ENCODE assay signal across 11 cellular contexts in genomic region chr1:201016943-201017827, GRCh38. TPM values are rescaled to one million over a fixed set of nuclear protein-coding genes. Genes with fewer than 3 reads are reported as not detected.
DNase-seq lines count a peak whose midpoint lies in the region; ATAC-seq and TF ChIP-seq lines count a peak whose summit lies in the region.
"Had no signal": no experiment of that assay in that cellular context is flagged by ENCODE, and none has a peak within 500 bp of the region (broad histone marks: within the 10 kb centered on the region; RNA-seq: fewer than 3 reads in every experiment).

No MANE protein-coding gene starts in this region.

- DNase-seq in CD4-positive, alpha-beta memory T cell = no peak
- DNase-seq in OCI-LY7 (ENCODE audit: low spot score) (peak; percentile 57), medulla oblongata (ENCODE audit: extremely low spot score) (peak; percentile 68), NCI-H510A treated with DMSO at 0.1 percent for 48 hours (lab: John Stamatoyannopoulos, UW) (no peak), vagina (ENCODE audit: extremely low spot score in 2 of 2) (no peak), NCI-H146 treated with DMSO at 0.1 percent for 48 hours (lab: John Stamatoyannopoulos, UW; ENCODE audit: unreplicated experiment) (no peak)
- DNase-seq: DMS53 had no signal

- peak overlapping the region; percentile 90 for H3K4me2 ChIP-seq in OCI-LY7 (ENCODE audit: low read length)
- H3K4me2 ChIP-seq: GM23338 had no signal

- no peaks in the 10 kb centered on the region for H3K36me3 ChIP-seq in CD4-positive, alpha-beta memory T cell (ENCODE audit: insufficient read depth, low read length)
- H3K36me3 ChIP-seq in OCI-LY7 (ENCODE audit: insufficient read depth, low read length) = no peaks in the 10 kb centered on the region
- H3K36me3 ChIP-seq in vagina = no peaks in the 10 kb centered on the region
- H3K36me3 ChIP-seq: breast epithelium had no signal

- no peaks in the 10 kb centered on the region for H3K9me3 Mint-ChIP-seq in CD4-positive, alpha-beta memory T cell
- H3K9me3 Mint-ChIP-seq: GM23338 had no signal

- no peaks in the 10 kb centered on the region for H3K27me3 ChIP-seq in CD4-positive, alpha-beta memory T cell (ENCODE audit: insufficient read depth, low read length)
- no peaks in the 10 kb centered on the region for H3K27me3 ChIP-seq in vagina

- intact Hi-C loops in CD4-positive, alpha-beta memory T cell (cut with micrococcal nuclease) = no loop called here
- intact Hi-C loops in OCI-LY7 (cut with micrococcal nuclease; ENCODE audit: unreplicated experiment) (no loop called here), vagina (cut with DNase I) (no loop called here)

- H3K4me3 ChIP-seq in CD4-positive, alpha-beta memory T cell (ENCODE audit: low read length in 2 of 2) = no peak overlapping the region
- H3K4me3 ChIP-seq in OCI-LY7 (ENCODE audit: low read depth, low read length, poor library complexity, severe bottlenecking) = peak overlapping the region; percentile 20
- H3K4me3 ChIP-seq in vagina = no peak overlapping the region
- H3K4me3 ChIP-seq: breast epithelium, GM23338 had no signal

- TF ChIP-seq POLR2A in vagina (IDR thresholded peaks at IDR 0.05) = no peak

- no peaks in the 10 kb centered on the region for H4K20me1 ChIP-seq in OCI-LY7 (ENCODE audit: insufficient read depth, low read length)

- POLR2A ChIA-PET in CD4-positive, alpha-beta memory T cell (lab: Charles Lee; ENCODE audit: partially characterized antibody) = interaction anchor here (1.5 to 2.2 kb wide), 3 partner anchors 9 to 42 kb away, joined by 4 to 8 read pairs (median 7); no protein-coding TSS in a partner anchor
- POLR2A ChIA-PET in OCI-LY7 (lab: Charles Lee) = interaction anchor here (1.0 to 1.5 kb wide), 3 partner anchors 10 to 32 kb away, joined by 3 to 4 read pairs (median 3); no protein-coding TSS in a partner anchor

- H3K9me2 ChIP-seq in OCI-LY7 (ENCODE audit: insufficient read depth, low read length) = no peaks in the 10 kb centered on the region

- no peak overlapping the region for H2AFZ ChIP-seq in OCI-LY7 (ENCODE audit: low read length)
- H2AFZ ChIP-seq: GM23338 had no signal

- peaks cover 67 to 98% (median 85%) of the 10 kb centered on the region in 4 donors for H3K4me1 Mint-ChIP-seq in CD4-positive, alpha-beta memory T cell

- TF ChIP-seq CTCF in OCI-LY7 (conservative IDR thresholded peaks at IDR 0.05; ENCODE audit: low read length) (no peak), vagina (IDR thresholded peaks at IDR 0.05) (no peak)

- CTCF ChIA-PET in CD4-positive, alpha-beta memory T cell (lab: Charles Lee; ENCODE audit: partially characterized antibody) = interaction anchor here (6.7 to 11.4 kb wide), 2 partner anchors 37 to 45 kb away, joined by 54 to 95 read pairs; no protein-coding TSS in a partner anchor
- CTCF ChIA-PET in OCI-LY7 (lab: Charles Lee; ENCODE audit: unreplicated experiment) = interaction anchor here (1.0 to 1.1 kb wide), 2 partner anchors 37 to 38 kb away, joined by 5 read pairs; no protein-coding TSS in a partner anchor

- H3K36me3 Mint-ChIP-seq in CD4-positive, alpha-beta memory T cell = peaks cover 4 to 17% of the 10 kb centered on the region in 2 donors

- peaks cover 100% of the 10 kb centered on the region for H3K4me1 ChIP-seq in CD4-positive, alpha-beta memory T cell (ENCODE audit: insufficient read depth, low read length)
- H3K4me1 ChIP-seq in OCI-LY7 (ENCODE audit: insufficient read depth, low read length, poor library complexity, severe bottlenecking) (peaks cover 75% of the 10 kb centered on the region), vagina (peaks cover 32% of the 10 kb centered on the region)
- H3K4me1 ChIP-seq: breast epithelium had no signal

- H3K79me2 ChIP-seq in OCI-LY7 (ENCODE audit: insufficient read depth, low read depth, low read length) = peaks cover 34% of the 10 kb centered on the region

- peak overlapping the region; percentile 18 for H3K27ac ChIP-seq in CD4-positive, alpha-beta memory T cell (ENCODE audit: low read depth, low read length)
- H3K27ac ChIP-seq in OCI-LY7 (ENCODE audit: low read depth, low read length, poor library complexity, severe bottlenecking) = peak overlapping the region; percentile 97
- no peak overlapping the region for H3K27ac ChIP-seq in vagina
- H3K27ac ChIP-seq: breast epithelium had no signal

- H3K9me3 ChIP-seq in CD4-positive, alpha-beta memory T cell (ENCODE audit: control insufficient read depth in 1 of 2, low read length in 2 of 2) = no peaks in the 10 kb centered on the region
- H3K9me3 ChIP-seq in OCI-LY7 (ENCODE audit: low read length) = no peaks in the 10 kb centered on the region
- no peaks in the 10 kb centered on the region for H3K9me3 ChIP-seq in vagina
- H3K9me3 ChIP-seq: breast epithelium had no signal

- BruUV-seq in OCI-LY7 (replicated peaks; lab: Mats Ljungman, UMichigan) = no TSS peak

- no peaks in the 10 kb centered on the region for H3K27me3 Mint-ChIP-seq in CD4-positive, alpha-beta memory T cell

- peak; percentile 16 for ATAC-seq in GM21390 (IDR thresholded peaks at IDR 0.05; ENCODE audit: unreplicated experiment)
- no peak for ATAC-seq in activated CD4-positive, CD25-positive, alpha-beta regulatory T cell treated with anti-CD3 and anti-CD28 coated beads, Interleukin-2, amount 50 U/mL, for 24 hours
- ATAC-seq: GM23338 had no signal

- H3K4me3 Mint-ChIP-seq in CD4-positive, alpha-beta memory T cell = peak overlapping the region in 6 of 8 donors; percentile 12 to 59 (median 40)
- H3K4me3 Mint-ChIP-seq: GM23338 had no signal

- peak overlapping the region; percentile 35 to 95 (median 89) for H3K27ac Mint-ChIP-seq in CD4-positive, alpha-beta memory T cell
- H3K27ac Mint-ChIP-seq: GM23338 had no signal

RNA-seq across cellular contexts. Expression of gene KIF21B, which starts 6.3 kb away (rescaled TPM):
- 10 to 100 TPM; 90.3 to 94.7 TPM for total RNA-seq in CD4-positive, alpha-beta memory T cell
- 10 to 100 TPM in 1 of 2 donors, under 1 TPM in 1; 0.55 to 10.4 TPM for polyA plus RNA-seq in CD4-positive, alpha-beta memory T cell
- 25.0 and 30.5 TPM in 2 replicates for total RNA-seq in OCI-LY7 (2014; rRNA removed; shearing (Covaris generic))
- total RNA-seq in OCI-LY7 (2022) (65.7 and 72.5 TPM in 2 replicates), vagina (4.7 TPM)

Comparison
In these comparisons a context has a peak if more than half of its experiments do, and no peak if none do; other contexts are left out.
1. DNase-seq: peak in OCI-LY7 (single experiment) and medulla oblongata (single experiment); none in CD4-positive, alpha-beta memory T cell (0 of 5), NCI-H510A treated with DMSO at 0.1 percent for 48 hours (single experiment), vagina (0 of 2) and NCI-H146 treated with DMSO at 0.1 percent for 48 hours (single experiment).